In the genomic region with DNA sequence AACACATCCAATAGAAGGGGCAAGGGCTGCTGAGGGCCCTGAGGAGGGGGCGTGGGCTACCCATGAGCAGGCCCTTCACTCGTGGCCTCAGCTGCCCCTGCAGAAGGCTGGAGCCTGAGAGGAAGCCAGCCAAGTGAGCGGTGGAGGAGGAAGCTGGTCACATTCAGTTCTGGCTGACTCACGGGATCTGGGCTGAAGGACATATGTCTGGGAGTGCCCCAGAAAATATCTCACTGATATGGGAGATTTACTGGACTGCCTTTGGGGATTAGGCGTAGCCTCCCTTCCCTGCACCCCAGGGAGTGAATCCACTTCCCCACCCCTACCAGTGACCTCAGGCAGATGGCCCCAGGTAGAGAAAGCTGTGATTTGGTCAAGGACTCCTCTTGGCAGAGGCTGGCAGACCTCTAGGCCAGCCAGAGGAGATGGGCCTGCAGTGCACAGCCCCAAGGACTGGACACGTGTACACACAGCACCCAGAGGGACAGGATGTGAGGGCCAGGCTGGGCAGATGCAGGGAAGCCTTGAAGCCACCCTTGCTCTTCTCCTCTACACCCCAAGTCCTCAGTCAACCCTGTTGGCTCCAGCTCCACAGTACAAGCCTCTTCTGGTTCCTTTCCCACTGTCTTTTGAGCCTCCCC, we compare ENCODE assay signal across 8 cellular contexts. TPM values are rescaled to one million over a fixed set of nuclear protein-coding genes. Genes with fewer than 3 reads are reported as not detected.
DNase-seq lines count a peak whose midpoint lies in the region; ATAC-seq and TF ChIP-seq lines count a peak whose summit lies in the region.

No MANE protein-coding gene starts in this region.

- H3K36me3 ChIP-seq in esophagus (ENCODE audit: control insufficient read depth in 2 of 2, insufficient read depth in 2 of 2, low read length in 1 of 2): no peaks in the 10 kb centered on the region

- H3K27me3 ChIP-seq in CD4-positive, alpha-beta T cell (ENCODE audit: control insufficient read depth, insufficient read depth, low read length): no peaks in the 10 kb centered on the region
- H3K27me3 ChIP-seq in esophagus (ENCODE audit: control insufficient read depth in 1 of 2, insufficient read depth in 2 of 2, low read length in 2 of 2): no peaks in the 10 kb centered on the region

- CTCF ChIA-PET in CD4-positive, alpha-beta T cell (lab: Charles Lee): interaction anchor here (0.6 kb wide), 1 partner anchor 169 kb away, joined by 3 read pairs; no protein-coding TSS in a partner anchor
- CTCF ChIA-PET in RWPE1 (lab: Yijun Ruan, JAX): no interaction called here

- H3K4me1 ChIP-seq in esophagus (ENCODE audit: control insufficient read depth in 2 of 2, insufficient read depth in 2 of 2, low read length in 1 of 2): peaks cover 3 to 12% of the 10 kb centered on the region in 2 donors

- peaks cover 10% of the 10 kb centered on the region for H3K9me3 ChIP-seq in CD4-positive, alpha-beta T cell (ENCODE audit: control insufficient read depth, low read length)
- peaks cover 0 to 4% of the 10 kb centered on the region in 2 donors for H3K9me3 ChIP-seq in esophagus (ENCODE audit: control insufficient read depth in 2 of 2, insufficient read depth in 1 of 2, low read depth in 1 of 2, low read length in 1 of 2)

- no peak for TF ChIP-seq CTCF in CD4-positive, alpha-beta T cell (IDR thresholded peaks at IDR 0.05)
- TF ChIP-seq CTCF in RWPE1 (conservative IDR thresholded peaks at IDR 0.05; ENCODE audit: low read depth) (no peak), neural crest cell (conservative IDR thresholded peaks at IDR 0.05) (no peak)

- H3K9me3 Mint-ChIP-seq in CD4-positive, alpha-beta T cell: no peaks in the 10 kb centered on the region
- peaks cover 5% of the 10 kb centered on the region for H3K9me3 Mint-ChIP-seq in neural crest cell

- H3K4me3 ChIP-seq in esophagus (ENCODE audit: low read depth in 1 of 2, low read length in 2 of 2): no peak overlapping the region

- intact Hi-C loops in CD4-positive, alpha-beta T cell (cut with DNase I, micrococcal nuclease): loop anchor here in 1 of 2 experiments (10.0 kb wide), 2 partner anchors 473 to 1487 kb away; a partner anchor contains a TSS

- peaks cover 61% of the 10 kb centered on the region for H3K4me1 Mint-ChIP-seq in CD4-positive, alpha-beta T cell (ENCODE audit: low read depth)
- H3K4me1 Mint-ChIP-seq in neural crest cell: peaks cover 42% of the 10 kb centered on the region

- no peak for ATAC-seq in CD4-positive, alpha-beta T cell (ENCODE audit: poor library complexity)
- no peak for ATAC-seq in HG03045 (IDR thresholded peaks at IDR 0.05; ENCODE audit: unreplicated experiment)

- POLR2A ChIA-PET in CD4-positive, alpha-beta T cell (lab: Charles Lee): interaction anchor here (0.9 to 2.2 kb wide), 2 partner anchors 56 to 60 kb away, joined by 3 to 8 read pairs; no protein-coding TSS in a partner anchor
- POLR2A ChIA-PET in RWPE1 (lab: Yijun Ruan, JAX; ENCODE audit: low non-redundant PET): no interaction called here

- H3K27me3 Mint-ChIP-seq in CD4-positive, alpha-beta T cell: no peaks in the 10 kb centered on the region
- no peaks in the 10 kb centered on the region for H3K27me3 Mint-ChIP-seq in neural crest cell (ENCODE audit: low read depth)

- H3K4me3 Mint-ChIP-seq in CD4-positive, alpha-beta T cell: no peak overlapping the region
- no peak overlapping the region for H3K4me3 Mint-ChIP-seq in neural crest cell

- whole genome bisulfite sequencing in esophagus, 2 donors: 45 to 50% methylated on average over 6 of the region's 6 CpGs

- no peak overlapping the region for H3K27ac ChIP-seq in CD4-positive, alpha-beta T cell (ENCODE audit: low read depth, low read length)
- H3K27ac ChIP-seq in RWPE1 (peak overlapping the region; percentile 87), esophagus (ENCODE audit: low read depth in 2 of 2, low read length in 1 of 2) (peak overlapping the region; percentile 69 to 70)

- H3K27ac Mint-ChIP-seq in CD4-positive, alpha-beta T cell: peak overlapping the region; percentile 65
- peak overlapping the region; percentile 31 for H3K27ac Mint-ChIP-seq in neural crest cell (ENCODE audit: unreplicated experiment)

- no peak for DNase-seq in CD4-positive, alpha-beta T cell
- peak; percentile 63 for DNase-seq in RWPE1 (ENCODE audit: low spot score)
- no peak for DNase-seq in neural crest cell (ENCODE audit: low read depth, low spot score)
- no peak for DNase-seq in DMS53 treated with DMSO at 0.1 percent for 48 hours (lab: John Stamatoyannopoulos, UW; ENCODE audit: unreplicated experiment)
- DNase-seq in activated effector memory CD4-positive, alpha-beta T cell treated with anti-CD3 and anti-CD28 coated beads, Interleukin-2, amount 50 U/mL, for 16 hours: no peak
- DNase-seq in NCI-H187 treated with DMSO at 0.1 percent for 48 hours (lab: John Stamatoyannopoulos, UW): no peak

- H3K36me3 Mint-ChIP-seq in CD4-positive, alpha-beta T cell (ENCODE audit: low read depth): no peaks in the 10 kb centered on the region
- H3K36me3 Mint-ChIP-seq in neural crest cell (ENCODE audit: low read depth): peaks cover 2% of the 10 kb centered on the region

RNA-seq across cellular contexts. Expression of a gene that starts 14.2 kb away (rescaled TPM):
- 1 to 10 TPM in 1 of 2 experiments, under 1 TPM in 1; 0.95 to 1.9 TPM for total RNA-seq in CD4-positive, alpha-beta T cell
- 1 to 10 TPM; 1.4 to 1.9 TPM for polyA plus RNA-seq in esophagus
- 4.4 and 4.6 TPM in 2 replicates for total RNA-seq in neural crest cell

RNA-seq across cellular contexts. Expression of a gene that starts 55.8 kb away (rescaled TPM):
- total RNA-seq in CD4-positive, alpha-beta T cell: 1 to 10 TPM; 5.6 to 5.9 TPM
- 1 to 10 TPM; 4.8 to 6.6 TPM for polyA plus RNA-seq in esophagus
- 18.2 and 18.9 TPM in 2 replicates for total RNA-seq in neural crest cell
